In the genomic region with DNA sequence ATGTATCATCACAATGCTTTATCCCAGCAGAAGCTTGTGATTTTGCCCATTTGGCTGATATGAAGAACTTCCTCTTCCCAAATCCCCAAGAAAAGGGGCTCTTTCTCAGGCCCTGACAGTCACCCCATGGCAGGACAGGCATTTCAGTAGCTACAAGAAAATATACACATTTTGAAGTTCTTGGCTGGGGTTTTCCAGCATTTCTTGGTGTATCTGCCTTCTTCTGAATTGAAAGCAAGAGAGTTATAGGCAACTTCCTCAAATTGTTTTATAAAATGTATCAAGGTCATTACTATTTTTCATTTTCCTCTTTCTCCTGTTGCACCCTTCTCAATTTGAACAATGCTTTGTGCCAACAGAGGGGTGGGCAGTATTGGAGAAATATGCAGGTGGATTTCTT, we compare ENCODE assay signal across 21 cellular contexts.
DNase-seq lines count a peak whose midpoint lies in the region; ATAC-seq and TF ChIP-seq lines count a peak whose summit lies in the region.
"Had no signal": no experiment of that assay in that cellular context is flagged by ENCODE, and none has a peak within 500 bp of the region (broad histone marks: within the 10 kb centered on the region; RNA-seq: fewer than 3 reads in every experiment).

No MANE protein-coding gene starts in this region.

- H3K4me1 ChIP-seq in effector memory CD4-positive, alpha-beta T cell (ENCODE audit: control insufficient read depth, insufficient read depth, low read length, poor library complexity, severe bottlenecking), result no peaks in the 10 kb centered on the region

- H3K27ac Mint-ChIP-seq in IgD-negative memory B cell (peak overlapping the region in 2 of 3 donors; percentile 9 to 78), memory B cell (peak overlapping the region; percentile 38), glutamatergic neuron (ENCODE audit: unreplicated experiment) (no peak overlapping the region)
- no peak overlapping the region for H3K27ac Mint-ChIP-seq in stimulated activated naive B cell treated with anti-CD40 and anti-IgM and Interleukin-4, amounts not matched to agents 10 μg/mL and 1 μg/mL and 100 μg/mL, for 72 hours
- H3K27ac Mint-ChIP-seq: H9 had no signal

- H3K36me3 ChIP-seq in effector memory CD4-positive, alpha-beta T cell (ENCODE audit: control insufficient read depth, insufficient read depth, low read length), result no peaks in the 10 kb centered on the region

- H3K9me3 Mint-ChIP-seq in IgD-negative memory B cell, result peaks cover 0 to 2% (median 0%) of the 10 kb centered on the region in 3 donors
- no peaks in the 10 kb centered on the region for H3K9me3 Mint-ChIP-seq in memory B cell
- H3K9me3 Mint-ChIP-seq in stimulated activated naive B cell treated with anti-CD40 and anti-IgM and Interleukin-4, amounts not matched to agents 10 μg/mL and 1 μg/mL and 100 μg/mL, for 72 hours, result no peaks in the 10 kb centered on the region
- H3K9me3 Mint-ChIP-seq in glutamatergic neuron (ENCODE audit: unreplicated experiment), result peaks cover 9% of the 10 kb centered on the region
- H3K9me3 Mint-ChIP-seq: H9 had no signal

- no peak overlapping the region for H3K27ac ChIP-seq in effector memory CD4-positive, alpha-beta T cell (ENCODE audit: insufficient read depth, low read length, poor library complexity, severe bottlenecking)
- H3K27ac ChIP-seq: C4-2B, Peyer's patch had no signal

- ATAC-seq in memory B cell (ENCODE audit: low read depth), result peak; percentile 79
- peak; percentile 34 to 47 for ATAC-seq in stimulated activated naive B cell treated with anti-CD40 and anti-IgM and Interleukin-4, amounts not matched to agents 10 μg/mL and 1 μg/mL and 100 μg/mL, for 72 hours (replicated peaks)
- ATAC-seq: Right ventricle myocardium inferior had no signal

- H3K4me1 Mint-ChIP-seq in IgD-negative memory B cell, result peaks cover 5 to 8% (median 6%) of the 10 kb centered on the region in 3 donors
- peaks cover 6% of the 10 kb centered on the region for H3K4me1 Mint-ChIP-seq in memory B cell
- H3K4me1 Mint-ChIP-seq in stimulated activated naive B cell treated with anti-CD40 and anti-IgM and Interleukin-4, amounts not matched to agents 10 μg/mL and 1 μg/mL and 100 μg/mL, for 72 hours, result peaks cover 11 to 14% of the 10 kb centered on the region in 2 donors
- H3K4me1 Mint-ChIP-seq in glutamatergic neuron (ENCODE audit: low read depth, unreplicated experiment), result peaks cover 2% of the 10 kb centered on the region
- H3K4me1 Mint-ChIP-seq: H9 had no signal

- H3K36me3 Mint-ChIP-seq in IgD-negative memory B cell, result no peaks in the 10 kb centered on the region
- no peaks in the 10 kb centered on the region for H3K36me3 Mint-ChIP-seq in memory B cell
- no peaks in the 10 kb centered on the region for H3K36me3 Mint-ChIP-seq in stimulated activated naive B cell treated with anti-CD40 and anti-IgM and Interleukin-4, amounts not matched to agents 10 μg/mL and 1 μg/mL and 100 μg/mL, for 72 hours
- H3K36me3 Mint-ChIP-seq in glutamatergic neuron (ENCODE audit: unreplicated experiment), result peaks cover 10% of the 10 kb centered on the region

- no peaks in the 10 kb centered on the region for H3K27me3 ChIP-seq in effector memory CD4-positive, alpha-beta T cell (replicated peaks; ENCODE audit: control insufficient read depth, insufficient read depth, low read length, poor library complexity, severe bottlenecking)
- H3K27me3 ChIP-seq: Peyer's patch had no signal

- DNase-seq in OCI-M1 (lab: John Stamatoyannopoulos, UW) (peak; percentile 14), memory B cell (ENCODE audit: low spot score in 2 of 2) (peak in 1 of 2 donors; percentile 4), glutamatergic neuron (no peak), NCI-H2196 treated with DMSO at 0.1 percent for 48 hours (lab: John Stamatoyannopoulos, UW; ENCODE audit: unreplicated experiment) (no peak), T1000 (lab: John Stamatoyannopoulos, UW) (no peak)
- DNase-seq in stimulated activated naive B cell treated with anti-CD40 and anti-IgM and Interleukin-4, amounts not matched to agents 10 μg/mL and 1 μg/mL and 100 μg/mL, for 72 hours, result no peak
- DNase-seq in effector memory CD4-positive, alpha-beta T cell, result no peak
- DNase-seq: ACHN, DMS79, H9, KG1, NCI-H1092, NCI-H1436 treated with DMSO at 0.1 percent for 48 hours, NCI-H2081 treated with DMSO at 0.1 percent for 48 hours, NCI-H510A treated with DMSO at 0.1 percent for 48 hours, NCI-H774, Peyer's patch, SW 1271 had no signal

- H3K27me3 Mint-ChIP-seq in IgD-negative memory B cell (peaks cover 2% of the 10 kb centered on the region), memory B cell (no peaks in the 10 kb centered on the region), glutamatergic neuron (ENCODE audit: unreplicated experiment) (peaks cover 6% of the 10 kb centered on the region)
- H3K27me3 Mint-ChIP-seq in stimulated activated naive B cell treated with anti-CD40 and anti-IgM and Interleukin-4, amounts not matched to agents 10 μg/mL and 1 μg/mL and 100 μg/mL, for 72 hours, result no peaks in the 10 kb centered on the region

- TF ChIP-seq CTCF in glutamatergic neuron (IDR thresholded peaks at IDR 0.05; ENCODE audit: partially characterized antibody, unreplicated experiment), result no peak

- no peak overlapping the region for H3K4me3 ChIP-seq in effector memory CD4-positive, alpha-beta T cell (ENCODE audit: insufficient read depth, low read depth, low read length, poor library complexity, severe bottlenecking)
- H3K4me3 ChIP-seq: Peyer's patch had no signal

- H3K4me3 Mint-ChIP-seq in IgD-negative memory B cell (no peak overlapping the region), memory B cell (no peak overlapping the region), glutamatergic neuron (ENCODE audit: unreplicated experiment) (no peak overlapping the region)
- no peak overlapping the region for H3K4me3 Mint-ChIP-seq in stimulated activated naive B cell treated with anti-CD40 and anti-IgM and Interleukin-4, amounts not matched to agents 10 μg/mL and 1 μg/mL and 100 μg/mL, for 72 hours
- H3K4me3 Mint-ChIP-seq: H9 had no signal

- H3K9me3 ChIP-seq in effector memory CD4-positive, alpha-beta T cell (ENCODE audit: control insufficient read depth, low read length), result no peaks in the 10 kb centered on the region
- H3K9me3 ChIP-seq: Peyer's patch had no signal

Comparison
In these comparisons a context has a peak if more than half of its experiments do, and no peak if none do; other contexts are left out.
1. H3K27ac Mint-ChIP-seq: peak in IgD-negative memory B cell (2 of 3) and memory B cell (single experiment); none in stimulated activated naive B cell treated with anti-CD40 and anti-IgM and Interleukin-4, amounts not matched to agents 10 μg/mL and 1 μg/mL and 100 μg/mL, for 72 hours (single experiment) and glutamatergic neuron (single experiment).